In the genomic region with DNA sequence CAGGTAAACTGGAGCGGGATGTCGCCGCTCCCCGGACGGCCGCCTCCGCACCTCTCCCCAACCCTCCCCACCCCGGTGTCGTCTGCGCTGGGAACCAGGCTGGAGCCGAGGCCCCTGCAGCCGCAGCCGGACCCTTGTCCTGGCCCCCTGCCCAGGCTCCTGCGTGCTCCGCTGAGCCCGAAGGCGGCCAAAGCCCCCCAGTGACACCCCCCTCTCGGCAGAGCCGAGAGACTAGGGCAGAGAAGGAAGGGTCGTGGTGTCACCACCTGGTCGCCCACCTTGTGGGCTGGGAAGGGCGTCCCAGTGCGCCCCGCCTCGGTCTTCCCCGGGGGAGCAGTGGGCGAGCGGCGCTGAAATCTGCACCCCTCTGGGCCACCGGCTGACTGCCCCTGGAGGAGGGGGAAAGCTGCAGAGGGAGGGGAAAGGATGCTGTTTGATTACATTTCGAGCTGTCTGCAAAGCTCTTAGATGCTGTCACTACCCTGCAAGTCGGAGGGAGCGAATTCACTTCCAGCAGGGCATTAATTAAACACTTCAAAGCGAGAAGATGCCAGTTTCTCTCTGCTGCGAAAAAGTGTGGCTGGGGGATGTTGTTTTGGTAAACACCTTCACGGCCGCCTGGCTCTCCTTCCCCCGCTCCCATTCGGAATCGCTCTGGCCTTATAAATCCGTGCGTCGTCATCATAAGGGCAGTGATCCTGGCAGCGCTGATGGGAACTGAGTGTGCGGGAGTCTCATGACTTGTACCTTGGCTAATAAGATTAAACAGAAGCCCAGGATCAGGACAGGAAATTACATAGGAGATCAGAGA, we compare ENCODE assay signal across 8 cellular contexts. TPM values are rescaled to one million over a fixed set of nuclear protein-coding genes. Genes with fewer than 3 reads are reported as not detected.
DNase-seq lines count a peak whose midpoint lies in the region; ATAC-seq and TF ChIP-seq lines count a peak whose summit lies in the region.

No MANE protein-coding gene starts in this region.

- H3K4me3 Mint-ChIP-seq in activated CD4-positive, alpha-beta T cell treated with anti-CD3 and anti-CD28 coated beads, Interleukin-2, amount 10 ng/mL, durations not matched to agents 7 days and 5 days, result no peak overlapping the region

- POLR2A ChIA-PET in activated CD4-positive, alpha-beta T cell treated with anti-CD3 and anti-CD28 coated beads, Interleukin-2, amount 10 ng/mL, durations not matched to agents 7 days and 5 days (lab: Charles Lee), result no interaction called here

- no peak overlapping the region for H3K9ac ChIP-seq in liver (ENCODE audit: low read depth in 1 of 2, low read length in 2 of 2)

- CTCF ChIA-PET in activated CD4-positive, alpha-beta T cell treated with anti-CD3 and anti-CD28 coated beads, Interleukin-2, amount 10 ng/mL, durations not matched to agents 7 days and 5 days (lab: Charles Lee), result no interaction called here

- TF ChIP-seq CTCF in liver (IDR thresholded peaks at IDR 0.05; ENCODE audit: low read depth, low read length, missing input control) (no peak), testis (IDR thresholded peaks at IDR 0.05) (no peak)

- H3K36me3 ChIP-seq in MG63, result no peaks in the 10 kb centered on the region
- H3K36me3 ChIP-seq in liver (ENCODE audit: control insufficient read depth in 4 of 4, insufficient read depth in 3 of 4, low read depth in 1 of 4, low read length in 3 of 4), result no peaks in the 10 kb centered on the region
- no peaks in the 10 kb centered on the region for H3K36me3 ChIP-seq in testis (ENCODE audit: low read depth, missing control alignments)

- peak overlapping the region; percentile 56 for H3K4me3 ChIP-seq in MG63
- peak overlapping the region in 2 of 3 donors; percentile 64 to 72 for H3K4me3 ChIP-seq in liver (ENCODE audit: low read depth in 1 of 3, low read length in 3 of 3)
- peak overlapping the region; percentile 65 to 67 for H3K4me3 ChIP-seq in testis

- TF ChIP-seq RAD21 in liver (IDR thresholded peaks at IDR 0.05), result no peak

- H3K9me3 Mint-ChIP-seq in activated CD4-positive, alpha-beta T cell treated with anti-CD3 and anti-CD28 coated beads, Interleukin-2, amount 10 ng/mL, durations not matched to agents 7 days and 5 days, result no peaks in the 10 kb centered on the region

- H3K27me3 Mint-ChIP-seq in activated CD4-positive, alpha-beta T cell treated with anti-CD3 and anti-CD28 coated beads, Interleukin-2, amount 10 ng/mL, durations not matched to agents 7 days and 5 days, result peaks cover 29% of the 10 kb centered on the region

- H3K27ac ChIP-seq in liver (ENCODE audit: low read depth in 1 of 2, low read length in 2 of 2), result no peak overlapping the region
- peak overlapping the region in 1 of 2 donors; percentile 79 for H3K27ac ChIP-seq in testis

- H3K27me3 ChIP-seq in MG63 (no peaks in the 10 kb centered on the region), liver (ENCODE audit: control insufficient read depth in 4 of 4, insufficient read depth in 4 of 4, low read length in 3 of 4) (no peaks in the 10 kb centered on the region), testis (no peaks in the 10 kb centered on the region)

- intact Hi-C loops in testis (cut with DNase I; ENCODE audit: low total_unique reads), result no loop called here

- H3K9me3 ChIP-seq in MG63 (no peaks in the 10 kb centered on the region), liver (ENCODE audit: control insufficient read depth in 4 of 4, low read length in 3 of 4) (no peaks in the 10 kb centered on the region), testis (no peaks in the 10 kb centered on the region)

- peaks cover 2 to 10% (median 10%) of the 10 kb centered on the region in 4 donors for H3K4me1 ChIP-seq in liver (ENCODE audit: control insufficient read depth in 4 of 4, insufficient read depth in 4 of 4, low read length in 3 of 4)
- H3K4me1 ChIP-seq in testis, result peaks cover 3% of the 10 kb centered on the region

- H3K4me1 Mint-ChIP-seq in activated CD4-positive, alpha-beta T cell treated with anti-CD3 and anti-CD28 coated beads, Interleukin-2, amount 10 ng/mL, durations not matched to agents 7 days and 5 days, result peaks cover 2% of the 10 kb centered on the region

- TF ChIP-seq POLR2A in testis (IDR thresholded peaks at IDR 0.05), result no peak

- DNase-seq in ELF-1 (ENCODE audit: low read depth, low spot score) (peak; percentile 23), MG63 (no peak), cerebellum (ENCODE audit: low spot score) (peak; percentile 80), testis (peak; percentile 62), T1000 (lab: John Stamatoyannopoulos, UW) (no peak)
- no peak for DNase-seq in activated CD4-positive, alpha-beta T cell treated with anti-CD3 and anti-CD28 coated beads, Interleukin-2, amount 10 ng/mL, durations not matched to agents 7 days and 5 days

- 22% methylated on average over 45 of the region's 45 CpGs for WGBS in liver
- 3 to 10% methylated on average over 24 to 31 of the region's 45 CpGs for WGBS in testis, 2 donors

- no peak for ATAC-seq in GM18858 (IDR thresholded peaks at IDR 0.05; ENCODE audit: unreplicated experiment)

- no peaks in the 10 kb centered on the region for H3K36me3 Mint-ChIP-seq in activated CD4-positive, alpha-beta T cell treated with anti-CD3 and anti-CD28 coated beads, Interleukin-2, amount 10 ng/mL, durations not matched to agents 7 days and 5 days (ENCODE audit: low read depth)

- H3K27ac Mint-ChIP-seq in activated CD4-positive, alpha-beta T cell treated with anti-CD3 and anti-CD28 coated beads, Interleukin-2, amount 10 ng/mL, durations not matched to agents 7 days and 5 days, result no peak overlapping the region

TF ChIP-seq in liver, 16 proteins besides CTCF, POLR2A, EP300 and RAD21:
- TF ChIP-seq FOXA2 (IDR thresholded peaks at IDR 0.05), result no peak
- no peak for TF ChIP-seq NR2F2 (IDR thresholded peaks at IDR 0.05)

RNA-seq across cellular contexts. Expression of a gene that starts 0.6 kb away (rescaled TPM):
- 2.2 and 2.3 TPM in 2 replicates for total RNA-seq in MG63 (2014; rRNA removed; shearing (Covaris generic); ENCODE audit: low replicate concordance)
- total RNA-seq in cerebellum (15.2 TPM), liver (under 1 TPM; 0.28 to 0.67 TPM), testis (1 to 10 TPM; 5.0 to 7.1 TPM)
- polyA plus RNA-seq in liver (under 1 TPM; 0.30 to 0.49 TPM), testis (ENCODE audit: insufficient read depth, low read depth, low replicate concordance) (3.7 TPM)
- total RNA-seq in activated CD4-positive, alpha-beta T cell treated with anti-CD3 and anti-CD28 coated beads, Interleukin-2, amount 10 ng/mL, durations not matched to agents 7 days and 5 days, result not detected

Comparison
In these comparisons a context has a peak if more than half of its experiments do, and no peak if none do; other contexts are left out.
1. DNase-seq: peak in ELF-1 (single experiment), cerebellum (single experiment) and testis (single experiment); none in MG63 (single experiment), activated CD4-positive, alpha-beta T cell treated with anti-CD3 and anti-CD28 coated beads, Interleukin-2, amount 10 ng/mL, durations not matched to agents 7 days and 5 days (single experiment) and T1000 (single experiment).
2. Peak in every context shown above with its lines, with median percentiles within 50 percentile points of each other: H3K4me3 ChIP-seq.